In genomic region chr10:60944910-60945297, GRCh38 we compare ENCODE assay signal across 8 cellular contexts. TPM values are rescaled to one million over a fixed set of nuclear protein-coding genes. Genes with fewer than 3 reads are reported as not detected.
DNase-seq lines count a peak whose midpoint lies in the region; ATAC-seq and TF ChIP-seq lines count a peak whose summit lies in the region.

No MANE protein-coding gene starts in this region.

- H3K4me3 Mint-ChIP-seq in endodermal cell (peak overlapping the region; percentile 76), nephron (peak overlapping the region; percentile 94 to 95 (median 94))

- peaks cover 18% of the 10 kb centered on the region for H3K4me1 ChIP-seq in PC-3 (ENCODE audit: insufficient read depth, low read length)
- H3K4me1 ChIP-seq in endodermal cell (ENCODE audit: control insufficient read depth, insufficient read depth, low read length): peaks cover 5% of the 10 kb centered on the region

- intact Hi-C loops in PC-3 (cut with micrococcal nuclease): no loop called here

- no peaks in the 10 kb centered on the region for H3K9me2 ChIP-seq in PC-3 (replicated peaks; ENCODE audit: low read length)

- POLR2A ChIA-PET in AG04450 (lab: Yijun Ruan, JAX): no interaction called here
- POLR2A ChIA-PET in PC-3 (lab: Charles Lee; ENCODE audit: unreplicated experiment): interaction anchor here (0.5 kb wide), 1 partner anchor 466 kb away, joined by 3 read pairs; no protein-coding TSS in a partner anchor

- no peaks in the 10 kb centered on the region for H3K79me2 ChIP-seq in PC-3 (ENCODE audit: low read length)

- H3K36me3 ChIP-seq in PC-3 (ENCODE audit: low read depth, low read length): no peaks in the 10 kb centered on the region
- no peaks in the 10 kb centered on the region for H3K36me3 ChIP-seq in endodermal cell (ENCODE audit: control insufficient read depth, insufficient read depth, low read length)

- peaks cover 34% of the 10 kb centered on the region for H3K27me3 Mint-ChIP-seq in endodermal cell (ENCODE audit: insufficient read depth)
- no peaks in the 10 kb centered on the region for H3K27me3 Mint-ChIP-seq in nephron (ENCODE audit: low read depth)

- peak overlapping the region; percentile 88 for H3K4me2 ChIP-seq in PC-3 (ENCODE audit: low read length)

- TF ChIP-seq CTCF in AG04450 (IDR thresholded peaks at IDR 0.05; ENCODE audit: low read depth, low read length): no peak
- no peak for TF ChIP-seq CTCF in PC-3 (conservative IDR thresholded peaks at IDR 0.05; ENCODE audit: low read depth, low read length)
- no peak for TF ChIP-seq CTCF in endodermal cell (conservative IDR thresholded peaks at IDR 0.05)
- TF ChIP-seq CTCF in nephron (IDR thresholded peaks at IDR 0.05; ENCODE audit: unreplicated experiment in 3 of 3): no peak

- BruUV-seq in PC-3 (replicated peaks; lab: Mats Ljungman, UMichigan): no TSS peak

- H3K4me3 ChIP-seq in AG04450 (ENCODE audit: low read depth, low read length): peak overlapping the region; percentile 77
- peak overlapping the region; percentile 79 for H3K4me3 ChIP-seq in PC-3 (ENCODE audit: low read length)
- peak overlapping the region; percentile 80 for H3K4me3 ChIP-seq in endodermal cell (ENCODE audit: low read length)

- no peaks in the 10 kb centered on the region for H3F3A ChIP-seq in PC-3 (ENCODE audit: low read length, unreplicated experiment)

- no peaks in the 10 kb centered on the region for H4K20me1 ChIP-seq in PC-3 (ENCODE audit: low read length)

- H3K4me1 Mint-ChIP-seq in endodermal cell (peaks cover 7% of the 10 kb centered on the region), nephron (peaks cover 40% of the 10 kb centered on the region)

- H3K36me3 Mint-ChIP-seq in endodermal cell (ENCODE audit: low read depth): no peaks in the 10 kb centered on the region
- H3K36me3 Mint-ChIP-seq in nephron (ENCODE audit: low read depth): peaks cover 5% of the 10 kb centered on the region

- peak overlapping the region; percentile 95 for H2AFZ ChIP-seq in PC-3 (ENCODE audit: low read length)

- 91% methylated on average over 3 of the region's 4 CpGs; no CpG with 5 or more reads in 1 of the 2 experiments for WGBS in endodermal cell (ENCODE audit: insufficient coverage in 1 of 2, insufficient read length in 1 of 2), 2 experiments

- no peaks in the 10 kb centered on the region for H3K27me3 ChIP-seq in AG04450 (ENCODE audit: control insufficient read depth, insufficient read depth, low read length)
- no peaks in the 10 kb centered on the region for H3K27me3 ChIP-seq in PC-3 (ENCODE audit: low read length)
- peaks cover 18% of the 10 kb centered on the region for H3K27me3 ChIP-seq in endodermal cell (ENCODE audit: control insufficient read depth, insufficient read depth, low read length, poor library complexity, severe bottlenecking)

- DNase-seq in AG04450 (ENCODE audit: low read depth, low spot score): no peak
- DNase-seq in PC-3: no peak
- no peak for DNase-seq in endodermal cell
- DNase-seq in ecto neural progenitor cell (ENCODE audit: low spot score): no peak
- no peak for DNase-seq in islet precursor cell

- H3K27ac Mint-ChIP-seq in endodermal cell: peak overlapping the region; percentile 92
- H3K27ac Mint-ChIP-seq in nephron: peak overlapping the region; percentile 99 to 100 (median 99)

- ATAC-seq in PC-3 (peak; percentile 0; the same call in 1 of the 2 replicates), HG03460 (IDR thresholded peaks at IDR 0.05; ENCODE audit: unreplicated experiment) (no peak), GM19397 (IDR thresholded peaks at IDR 0.05; ENCODE audit: unreplicated experiment) (no peak)

- H3K9ac ChIP-seq in PC-3 (ENCODE audit: low read length): peak overlapping the region; percentile 80
- peak overlapping the region; percentile 87 for H3K9ac ChIP-seq in endodermal cell (ENCODE audit: extremely low read depth, low read length, poor library complexity, severe bottlenecking)

- no peaks in the 10 kb centered on the region for H3K9me3 Mint-ChIP-seq in endodermal cell
- H3K9me3 Mint-ChIP-seq in nephron: no peaks in the 10 kb centered on the region

- H3K27ac ChIP-seq in AG04450 (ENCODE audit: low read depth, low read length): peak overlapping the region; percentile 98
- peak overlapping the region; percentile 60 for H3K27ac ChIP-seq in PC-3 (ENCODE audit: low read length)
- peak overlapping the region; percentile 97 for H3K27ac ChIP-seq in endodermal cell (ENCODE audit: low read depth, low read length)

- H3K9me3 ChIP-seq in AG04450 (ENCODE audit: control insufficient read depth, insufficient read depth, low read length): peaks cover 2% of the 10 kb centered on the region; the same call in 1 of the 2 replicates
- no peaks in the 10 kb centered on the region for H3K9me3 ChIP-seq in PC-3 (ENCODE audit: low read length)
- H3K9me3 ChIP-seq in endodermal cell (ENCODE audit: control insufficient read depth, low read length): no peaks in the 10 kb centered on the region

- CTCF ChIA-PET in AG04450 (lab: Charles Lee): interaction anchor here (0.5 kb wide), 1 partner anchor 24 kb away, joined by 3 read pairs; no protein-coding TSS in a partner anchor
- CTCF ChIA-PET in PC-3 (lab: Charles Lee): no interaction called here

RNA-seq across cellular contexts. Expression of gene RHOBTB1, which starts 0.9 kb away (rescaled TPM):
- 33.8 and 37.4 TPM in 2 replicates for polyA plus RNA-seq in AG04450 (2011; rRNA removed)
- polyA minus RNA-seq in AG04450 (2011; rRNA and poly(A)+ RNA removed): 37.7 and 38.4 TPM in 2 replicates
- 6.7 and 7.0 TPM in 2 replicates for total RNA-seq in PC-3 (2014; rRNA removed)
- 1 to 10 TPM; 6.6 to 6.8 TPM for total RNA-seq in endodermal cell
- polyA plus RNA-seq in endodermal cell (2013, experiment 1 of 2): 16.6 TPM
- polyA plus RNA-seq in endodermal cell (2013, experiment 2 of 2): 17.3 TPM
